ENCODE assay signal across 33 cellular contexts in the genomic region with DNA sequence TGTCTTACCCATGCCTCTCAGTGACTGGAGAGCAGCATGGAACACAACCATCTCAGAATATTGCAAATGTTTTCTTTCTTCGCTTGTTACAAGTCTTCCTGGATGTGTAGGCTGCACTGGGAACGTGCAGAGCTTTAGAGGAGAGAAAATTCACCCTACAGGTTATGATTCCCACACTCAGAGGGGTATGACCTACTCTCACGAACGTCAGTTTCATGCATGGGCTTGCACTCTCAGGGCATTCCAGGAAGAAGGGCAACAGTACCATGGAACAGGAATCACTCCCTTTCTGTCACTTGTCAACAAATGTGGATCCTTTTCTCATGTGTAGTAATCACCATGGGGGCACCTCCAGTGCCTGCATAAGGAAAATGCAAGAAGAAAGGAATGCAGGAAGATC.
"Had no signal": no experiment of that assay in that cellular context is flagged by ENCODE, and none has a peak within 500 bp of the region (broad histone marks: within the 10 kb centered on the region; RNA-seq: fewer than 3 reads in every experiment).

No MANE protein-coding gene starts in this region.

- H3K27me3 Mint-ChIP-seq: activated CD4-positive, alpha-beta memory T cell treated with anti-CD3 and anti-CD28 coated beads for 36 hours; activated CD4-positive, alpha-beta T cell treated with anti-CD3 and anti-CD28 coated beads, Interleukin-2, amount 10 ng/mL, durations not matched to agents 24 days and 14 days; activated T-helper 17 cell treated with anti-CD3 and anti-CD28 coated beads, Interleukin-2, amount 50 U/mL, for 72 hours; naive B cell; stimulated activated naive CD8-positive, alpha-beta T cell treated with anti-CD3 and anti-CD28 coated beads, Interleukin-15, Interleukin-2, amounts not matched to agents 100 ng/mL and 50 ng/mL, for 24 hours had no signal

- H3K4me1 ChIP-seq: body of pancreas, left lung, prostate gland had no signal

- H3K27me3 ChIP-seq: body of pancreas, neutrophil, ovary, upper lobe of left lung had no signal

- H3K36me3 Mint-ChIP-seq: naive B cell had no signal

- H3K9me3 ChIP-seq: body of pancreas, heart left ventricle, left lung, neutrophil, ovary, prostate gland, upper lobe of left lung had no signal

- FAIRE-seq: colon had no signal

- ATAC-seq: activated naive CD4-positive, alpha-beta T cell treated with anti-CD3 and anti-CD28 coated beads, Interleukin-2, amount 50 U/mL, for 72 hours; activated T-helper 17 cell treated with anti-CD3 and anti-CD28 coated beads, Interleukin-2, amount 50 U/mL, for 72 hours; body of pancreas; heart left ventricle; left lung; sciatic nerve; SK-N-SH treated with all-trans-retinoic acid at 6 μM for 48 hours; stimulated activated effector memory CD8-positive, alpha-beta T cell treated with anti-CD3 and anti-CD28 coated beads, Interleukin-12 subunit alpha, Interleukin-12 subunit beta, amount 100 ng/mL, for 72 hours had no signal

- H3K4me3 ChIP-seq: body of pancreas, heart left ventricle, left lung, ovary, prostate gland, skin epidermis, upper lobe of left lung had no signal

- H3K4me3 Mint-ChIP-seq: activated CD4-positive, alpha-beta memory T cell treated with anti-CD3 and anti-CD28 coated beads for 36 hours; activated CD4-positive, alpha-beta T cell treated with anti-CD3 and anti-CD28 coated beads, Interleukin-2, amount 10 ng/mL, durations not matched to agents 24 days and 14 days; activated T-cell treated with anti-CD3 and anti-CD28 coated beads, Interleukin-2, amount 50 U/mL, for 24 hours; activated T-helper 17 cell treated with anti-CD3 and anti-CD28 coated beads, Interleukin-2, amount 50 U/mL, for 72 hours; mesothelial cell of epicardium; nephron progenitor cell; stimulated activated effector memory CD8-positive, alpha-beta T cell treated with anti-CD3 and anti-CD28 coated beads, Interleukin-12 subunit alpha, Interleukin-12 subunit beta, amount 100 ng/mL, for 72 hours; stimulated activated naive CD8-positive, alpha-beta T cell treated with anti-CD3 and anti-CD28 coated beads, Interleukin-15, Interleukin-2, amounts not matched to agents 100 ng/mL and 50 ng/mL, for 24 hours had no signal

- H3K9me3 Mint-ChIP-seq: activated CD4-positive, alpha-beta memory T cell treated with anti-CD3 and anti-CD28 coated beads for 36 hours; activated CD4-positive, alpha-beta T cell treated with anti-CD3 and anti-CD28 coated beads, Interleukin-2, amount 10 ng/mL, durations not matched to agents 24 days and 14 days; activated naive CD4-positive, alpha-beta T cell treated with anti-CD3 and anti-CD28 coated beads, Interleukin-2, amount 50 U/mL, for 72 hours; activated T-cell treated with anti-CD3 and anti-CD28 coated beads, Interleukin-2, amount 50 U/mL, for 24 hours; activated T-helper 17 cell treated with anti-CD3 and anti-CD28 coated beads, Interleukin-2, amount 50 U/mL, for 72 hours; naive B cell; stimulated activated effector memory CD8-positive, alpha-beta T cell treated with anti-CD3 and anti-CD28 coated beads, Interleukin-12 subunit alpha, Interleukin-12 subunit beta, amount 100 ng/mL, for 72 hours; stimulated activated naive CD8-positive, alpha-beta T cell treated with anti-CD3 and anti-CD28 coated beads, Interleukin-15, Interleukin-2, amounts not matched to agents 100 ng/mL and 50 ng/mL, for 24 hours had no signal

- H3K36me3 ChIP-seq: heart left ventricle, left lung, neutrophil, ovary, prostate gland, upper lobe of left lung had no signal

- DNase-seq: activated CD4-positive, alpha-beta memory T cell treated with anti-CD3 and anti-CD28 coated beads for 36 hours; activated CD4-positive, alpha-beta T cell treated with anti-CD3 and anti-CD28 coated beads, Interleukin-2, amount 10 ng/mL, durations not matched to agents 24 days and 14 days; activated CD4-positive, CD25-positive, alpha-beta regulatory T cell treated with anti-CD3 and anti-CD28 coated beads, Interleukin-2, amount 50 U/mL, for 72 hours; activated CD8-positive, alpha-beta memory T cell treated with anti-CD3 and anti-CD28 coated beads, Interleukin-2, amount 50 U/mL, for 48 hours; activated gamma-delta T cell treated with Interleukin-2 at 50 U/mL for 16 hours; aorta; body of pancreas; central memory CD4-positive, alpha-beta T cell; dermis blood vessel endothelial cell; effector CD8-positive, alpha-beta T cell; erythroblast; heart left ventricle; naive B cell; nephron progenitor cell; ovary; retina; stimulated activated CD4-positive, alpha-beta T cell treated with anti-CD3 and anti-CD28 coated beads, Interleukin-12 subunit alpha, Interleukin-12 subunit beta, amount 100 ng/mL, for 4 hours; stimulated activated CD4-positive, alpha-beta T cell treated with anti-CD3 and anti-CD28 coated beads, Interleukin-4, amount 100 ng/mL, for 24 hours; T-helper 2 cell; upper lobe of left lung had no signal

- H3K27ac ChIP-seq: body of pancreas, left lung, neutrophil, ovary, upper lobe of left lung had no signal

- H3K27ac Mint-ChIP-seq: activated CD4-positive, alpha-beta memory T cell treated with anti-CD3 and anti-CD28 coated beads for 36 hours; activated CD4-positive, alpha-beta T cell treated with anti-CD3 and anti-CD28 coated beads, Interleukin-2, amount 10 ng/mL, durations not matched to agents 24 days and 14 days; activated T-cell treated with anti-CD3 and anti-CD28 coated beads, Interleukin-2, amount 50 U/mL, for 24 hours; activated T-helper 17 cell treated with anti-CD3 and anti-CD28 coated beads, Interleukin-2, amount 50 U/mL, for 72 hours; mesothelial cell of epicardium; nephron progenitor cell; stimulated activated effector memory CD8-positive, alpha-beta T cell treated with anti-CD3 and anti-CD28 coated beads, Interleukin-12 subunit alpha, Interleukin-12 subunit beta, amount 100 ng/mL, for 72 hours; stimulated activated naive CD8-positive, alpha-beta T cell treated with anti-CD3 and anti-CD28 coated beads, Interleukin-15, Interleukin-2, amounts not matched to agents 100 ng/mL and 50 ng/mL, for 24 hours had no signal
